8 cellular contexts compared by ENCODE assay signal in the genomic region with DNA sequence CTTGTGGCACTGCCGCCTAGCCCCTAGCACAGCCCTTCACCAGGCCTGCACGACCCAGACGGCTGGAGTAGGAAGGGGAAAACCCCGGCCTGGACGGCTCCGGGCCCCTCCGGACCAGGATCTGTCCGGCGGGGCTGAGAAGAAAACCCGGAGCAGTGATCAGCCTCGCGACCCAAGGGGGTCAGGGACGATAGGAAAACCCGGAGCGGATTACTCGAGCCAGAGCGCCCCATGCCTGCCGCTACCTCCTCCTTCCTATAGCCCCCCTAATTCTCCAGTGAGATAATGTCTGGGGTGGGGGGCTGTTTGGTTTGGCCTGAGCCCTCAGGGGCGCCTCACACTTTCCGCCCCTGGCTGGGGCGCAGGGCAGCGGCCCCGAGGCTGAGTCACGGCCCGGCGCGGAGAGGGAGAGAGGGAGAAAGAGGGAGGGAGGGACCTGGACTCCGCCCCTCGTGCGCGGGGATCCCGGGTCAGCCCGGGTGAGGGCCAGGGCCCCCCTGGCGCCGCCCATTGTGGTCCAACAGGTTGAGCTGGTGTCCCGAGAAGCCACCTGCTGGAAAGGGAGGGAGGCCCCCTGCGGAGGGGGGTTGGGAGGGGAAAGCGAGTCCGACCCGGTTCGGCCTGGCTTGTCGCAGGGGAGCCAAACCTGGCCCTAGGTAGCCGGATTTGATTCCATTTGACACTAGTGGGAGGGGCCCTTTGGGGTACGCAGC. TPM values are rescaled to one million over a fixed set of nuclear protein-coding genes. Genes with fewer than 3 reads are reported as not detected.
DNase-seq lines count a peak whose midpoint lies in the region; ATAC-seq, FAIRE-seq and TF ChIP-seq lines count a peak whose summit lies in the region.

No MANE protein-coding gene starts in this region.

- H3K27me3 ChIP-seq in A673 (replicated peaks; ENCODE audit: insufficient read depth, low read depth, low read length, poor library complexity) (no peaks in the 10 kb centered on the region), keratinocyte (ENCODE audit: control insufficient read depth, extremely low read depth, insufficient read depth, low read length) (no peaks in the 10 kb centered on the region)

- H3K4me3 ChIP-seq in A673 (ENCODE audit: low read depth, low read length, poor library complexity, severe bottlenecking) (peak overlapping the region; percentile 85), keratinocyte (ENCODE audit: control insufficient read depth in 2 of 3, extremely low read depth in 1 of 3, insufficient read depth in 2 of 3, low read depth in 1 of 3, low read length in 3 of 3) (peak overlapping the region; percentile 76 to 87 (median 83))

- H3K27ac Mint-ChIP-seq in central memory CD8-positive, alpha-beta T cell (ENCODE audit: low read depth), result peak overlapping the region; percentile 54

- H3K79me2 ChIP-seq in keratinocyte (ENCODE audit: control insufficient read depth, insufficient read depth, low read length), result peaks cover 29% of the 10 kb centered on the region

- H3K9me3 ChIP-seq in A673 (ENCODE audit: low read depth, low read length, poor library complexity, severe bottlenecking), result no peaks in the 10 kb centered on the region
- H3K9me3 ChIP-seq in keratinocyte (ENCODE audit: control insufficient read depth, low read depth, low read length), result no peaks in the 10 kb centered on the region

- no peaks in the 10 kb centered on the region for H3K27me3 Mint-ChIP-seq in central memory CD8-positive, alpha-beta T cell

- H3K36me3 ChIP-seq in A673 (ENCODE audit: insufficient read depth, low read length, poor library complexity, severe bottlenecking) (no peaks in the 10 kb centered on the region), keratinocyte (ENCODE audit: control insufficient read depth in 2 of 2, extremely low read depth in 1 of 2, insufficient read depth in 2 of 2, low read length in 2 of 2) (no peaks in the 10 kb centered on the region)

- intact Hi-C loops in A673 (cut with micrococcal nuclease; ENCODE audit: unreplicated experiment), result loop anchor here (5.0 kb wide), 2 partner anchors 81 to 444 kb away; partner anchors contain the start of gene UBE2Q1

- H3K4me3 Mint-ChIP-seq in central memory CD8-positive, alpha-beta T cell, result peak overlapping the region; percentile 94

- H4K20me1 ChIP-seq in keratinocyte (ENCODE audit: control insufficient read depth, extremely low read depth, insufficient read depth, low read length), result no peaks in the 10 kb centered on the region

- POLR2A ChIA-PET in A673 (lab: Charles Lee; ENCODE audit: low non-redundant PET), result no interaction called here

- FAIRE-seq in keratinocyte (lab: Jason Lieb, UNC), result no peak

- peaks cover 47% of the 10 kb centered on the region for H3K4me1 Mint-ChIP-seq in central memory CD8-positive, alpha-beta T cell

- H3K4me1 ChIP-seq in A673 (ENCODE audit: insufficient read depth, low read length, poor library complexity, severe bottlenecking), result peaks cover 20% of the 10 kb centered on the region
- peaks cover 31% of the 10 kb centered on the region for H3K4me1 ChIP-seq in keratinocyte (ENCODE audit: control insufficient read depth, extremely low read depth, insufficient read depth, low read length)

- no peaks in the 10 kb centered on the region for H3K9me3 Mint-ChIP-seq in central memory CD8-positive, alpha-beta T cell

- H3K9ac ChIP-seq in keratinocyte (ENCODE audit: control insufficient read depth, extremely low read depth, insufficient read depth, low read length), result peak overlapping the region; percentile 75

- BruUV-seq in A673 (replicated peaks; lab: Mats Ljungman, UMichigan), result no TSS peak

- peak overlapping the region; percentile 17 for H2AFZ ChIP-seq in keratinocyte (ENCODE audit: control insufficient read depth, low read length)

- TF ChIP-seq CTCF in A673 (conservative IDR thresholded peaks at IDR 0.05; ENCODE audit: low read depth, low read length) (0 out of 2 replicates have a peak, but pooled peaks have one; percentile 7), keratinocyte (optimal IDR thresholded peaks at IDR 0.05 in 1 of 3, IDR thresholded peaks at IDR 0.05 in 1 of 3, conservative IDR thresholded peaks at IDR 0.05 in 1 of 3; ENCODE audit: extremely low read depth in 1 of 3, insufficient read depth in 2 of 3, low read length in 3 of 3) (no peak)

- H3K4me2 ChIP-seq in keratinocyte (ENCODE audit: control insufficient read depth, extremely low read depth, insufficient read depth, low read depth, low read length), result peak overlapping the region; percentile 87

- dilution Hi-C loops in keratinocyte (cut with MboI; ENCODE audit: extremely low pct_ligation_motif_present, low sequenced_read_pairs), result no loop called here

- ATAC-seq in GM18867 (IDR thresholded peaks at IDR 0.05; ENCODE audit: unreplicated experiment) (peak; percentile 41), HG03175 (IDR thresholded peaks at IDR 0.05; ENCODE audit: unreplicated experiment) (peak; percentile 37)
- peak; percentile 20 for ATAC-seq in central memory CD8-positive, alpha-beta T cell (replicated peaks; ENCODE audit: extremely low read depth, poor library complexity, severe bottlenecking)

- peaks cover 10% of the 10 kb centered on the region for H3K36me3 Mint-ChIP-seq in central memory CD8-positive, alpha-beta T cell (ENCODE audit: insufficient read depth)

- DNase-seq in A673 (ENCODE audit: low spot score) (peak; percentile 92), NCI-H345 treated with DMSO at 0.1 percent for 48 hours (lab: John Stamatoyannopoulos, UW; ENCODE audit: unreplicated experiment) (peak; percentile 95), keratinocyte (ENCODE audit: low read depth, low spot score) (no peak)
- DNase-seq in activated CD4-positive, alpha-beta T cell treated with anti-CD3 and anti-CD28 coated beads for 1 hour, result peak; percentile 69
- DNase-seq in central memory CD8-positive, alpha-beta T cell (ENCODE audit: low spot score in 2 of 2), result peak; percentile 52 to 53
- DNase-seq in stimulated activated CD4-positive, alpha-beta T cell treated with anti-CD3 and anti-CD28 coated beads, Interleukin-12 subunit alpha, Interleukin-12 subunit beta, amount 100 ng/mL, for 4 hours, result peak; percentile 79

- H3K27ac ChIP-seq in A673 (ENCODE audit: low read depth, low read length, poor library complexity, severe bottlenecking) (peak overlapping the region; percentile 94), keratinocyte (ENCODE audit: control insufficient read depth, insufficient read depth, low read length) (peak overlapping the region; percentile 72)

- H3K9me1 ChIP-seq in keratinocyte (ENCODE audit: control insufficient read depth, extremely low read depth, insufficient read depth, low read length), result no peaks in the 10 kb centered on the region

- CTCF ChIA-PET in A673 (lab: Charles Lee), result interaction anchor here (0.7 to 1.4 kb wide), 3 partner anchors 16 to 441 kb away, joined by 3 to 7 read pairs (median 3); partner anchors contain the start of gene PBXIP1

RNA-seq across cellular contexts. Expression of gene ZBTB7B, which starts 1.7 kb away (rescaled TPM):
- 19.2 and 21.8 TPM in 2 replicates for total RNA-seq in A673 (2021)
- 15.3 to 51.8 TPM (median 20.9 TPM) in 3 replicates for polyA plus RNA-seq in keratinocyte
- polyA plus RNA-seq in keratinocyte (2011; ENCODE audit: low read depth), result 13.9 TPM
- polyA plus RNA-seq in keratinocyte (2011; cell fraction: cytosol; rRNA removed), result 15.2 and 26.3 TPM in 2 replicates
- 54.4 and 57.6 TPM in 2 replicates for polyA plus RNA-seq in keratinocyte (2011; cell fraction: nucleus; rRNA removed)
- polyA plus RNA-seq in keratinocyte (2012; ENCODE audit: low replicate concordance), result 21.0 and 51.7 TPM in 2 replicates
- polyA minus RNA-seq in keratinocyte, result 21.3 to 40.8 TPM (median 37.0 TPM) in 3 replicates
- 72.1 TPM for polyA minus RNA-seq in keratinocyte (2011; cell fraction: cytosol; rRNA and poly(A)+ RNA removed)
- polyA minus RNA-seq in keratinocyte (2011; cell fraction: nucleus; rRNA and poly(A)+ RNA removed), result 40.6 and 48.0 TPM in 2 replicates

RNA-seq across cellular contexts. Expression of gene LENEP, which starts 7.5 kb away (rescaled TPM):
- total RNA-seq in A673 (2021), result 1.4 and 1.7 TPM in 2 replicates
- not detected in 3 replicates for polyA plus RNA-seq in keratinocyte
- polyA plus RNA-seq in keratinocyte (2011; ENCODE audit: low read depth), result not detected
- not detected in 2 replicates for polyA plus RNA-seq in keratinocyte (2011; cell fraction: cytosol; rRNA removed)
- 0.51 TPM in 1 of 2 replicates, not detected in the other for polyA plus RNA-seq in keratinocyte (2011; cell fraction: nucleus; rRNA removed)
- not detected in 2 replicates for polyA plus RNA-seq in keratinocyte (2012; ENCODE audit: low replicate concordance)
- 1.2 to 1.5 TPM in 2 of 3 replicates, not detected in the other for polyA minus RNA-seq in keratinocyte
- not detected for polyA minus RNA-seq in keratinocyte (2011; cell fraction: cytosol; rRNA and poly(A)+ RNA removed)
- not detected in 2 replicates for polyA minus RNA-seq in keratinocyte (2011; cell fraction: nucleus; rRNA and poly(A)+ RNA removed)

RNA-seq across cellular contexts. Expression of gene FLAD1, which starts 17.7 kb away (rescaled TPM):
- 82.4 and 84.2 TPM in 2 replicates for total RNA-seq in A673 (2021)
- 44.7 to 101 TPM (median 51.4 TPM) in 3 replicates for polyA plus RNA-seq in keratinocyte
- 39.1 TPM for polyA plus RNA-seq in keratinocyte (2011; ENCODE audit: low read depth)
- polyA plus RNA-seq in keratinocyte (2011; cell fraction: cytosol; rRNA removed), result 46.5 and 61.9 TPM in 2 replicates
- polyA plus RNA-seq in keratinocyte (2011; cell fraction: nucleus; rRNA removed), result 99.8 and 124 TPM in 2 replicates
- polyA plus RNA-seq in keratinocyte (2012; ENCODE audit: low replicate concordance), result 54.2 and 66.7 TPM in 2 replicates
- 68.7 to 133 TPM (median 68.8 TPM) in 3 replicates for polyA minus RNA-seq in keratinocyte
- polyA minus RNA-seq in keratinocyte (2011; cell fraction: cytosol; rRNA and poly(A)+ RNA removed), result 74.1 TPM
- polyA minus RNA-seq in keratinocyte (2011; cell fraction: nucleus; rRNA and poly(A)+ RNA removed), result 39.9 and 40.5 TPM in 2 replicates

RNA-seq across cellular contexts. Expression of gene CKS1B, which starts 26.4 kb away (rescaled TPM):
- 291 and 295 TPM in 2 replicates for total RNA-seq in A673 (2021)
- 133 to 300 TPM (median 217 TPM) in 3 replicates for polyA plus RNA-seq in keratinocyte
- 8.8 TPM for polyA plus RNA-seq in keratinocyte (2011; ENCODE audit: low read depth)
- 204 and 245 TPM in 2 replicates for polyA plus RNA-seq in keratinocyte (2011; cell fraction: cytosol; rRNA removed)
- 66.6 and 66.9 TPM in 2 replicates for polyA plus RNA-seq in keratinocyte (2011; cell fraction: nucleus; rRNA removed)
- polyA plus RNA-seq in keratinocyte (2012; ENCODE audit: low replicate concordance), result 78.8 and 129 TPM in 2 replicates
- polyA minus RNA-seq in keratinocyte, result 75.8 to 128 TPM (median 83.8 TPM) in 3 replicates
- 44.7 TPM for polyA minus RNA-seq in keratinocyte (2011; cell fraction: cytosol; rRNA and poly(A)+ RNA removed)
- polyA minus RNA-seq in keratinocyte (2011; cell fraction: nucleus; rRNA and poly(A)+ RNA removed), result 10.4 and 19.9 TPM in 2 replicates

RNA-seq across cellular contexts. Expression of gene SHC1, which starts 30.3 kb away (rescaled TPM):
- total RNA-seq in A673 (2021), result 201 and 204 TPM in 2 replicates
- polyA plus RNA-seq in keratinocyte, result 245 to 385 TPM (median 272 TPM) in 3 replicates
- polyA plus RNA-seq in keratinocyte (2011; ENCODE audit: low read depth), result 41.9 TPM
- polyA plus RNA-seq in keratinocyte (2011; cell fraction: cytosol; rRNA removed), result 316 and 399 TPM in 2 replicates
- 637 and 800 TPM in 2 replicates for polyA plus RNA-seq in keratinocyte (2011; cell fraction: nucleus; rRNA removed)
- polyA plus RNA-seq in keratinocyte (2012; ENCODE audit: low replicate concordance), result 195 and 241 TPM in 2 replicates
- polyA minus RNA-seq in keratinocyte, result 280 to 465 TPM (median 409 TPM) in 3 replicates
- 214 TPM for polyA minus RNA-seq in keratinocyte (2011; cell fraction: cytosol; rRNA and poly(A)+ RNA removed)
- polyA minus RNA-seq in keratinocyte (2011; cell fraction: nucleus; rRNA and poly(A)+ RNA removed), result 152 and 244 TPM in 2 replicates
